In the genomic region with DNA sequence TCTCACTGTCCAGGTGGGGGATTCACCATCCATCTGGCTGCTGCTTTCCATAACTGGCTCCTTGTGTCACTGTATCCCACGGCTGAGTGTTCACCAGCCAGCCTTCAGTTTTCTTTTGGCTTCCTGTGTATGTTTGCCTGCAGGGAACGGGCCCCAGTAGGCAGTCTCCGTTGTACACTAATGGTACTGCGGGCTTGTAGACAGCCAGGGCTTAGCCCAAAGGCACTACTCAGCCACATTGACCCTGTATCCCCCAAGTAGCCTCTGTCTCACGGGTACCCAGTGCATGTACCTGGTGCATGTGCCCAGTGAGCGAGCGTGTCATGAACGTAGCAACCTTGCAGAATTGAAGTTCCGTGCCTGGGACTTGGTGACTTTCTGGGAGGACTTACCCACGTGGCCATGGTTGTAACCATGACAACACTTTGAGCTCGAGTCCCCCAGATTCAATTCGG, we compare ENCODE assay signal across 17 cellular contexts. TPM values are rescaled to one million over a fixed set of nuclear protein-coding genes. Genes with fewer than 3 reads are reported as not detected.
DNase-seq lines count a peak whose midpoint lies in the region; ATAC-seq and TF ChIP-seq lines count a peak whose summit lies in the region.
"Had no signal": no experiment of that assay in that cellular context is flagged by ENCODE, and none has a peak within 500 bp of the region (broad histone marks: within the 10 kb centered on the region; RNA-seq: fewer than 3 reads in every experiment).

No MANE protein-coding gene starts in this region.

- no peak for TF ChIP-seq POLR2A in gastrocnemius medialis (IDR thresholded peaks at IDR 0.05)

- ATAC-seq in gastrocnemius medialis (peak in 1 of 2 donors; percentile 4), GM21825 (IDR thresholded peaks at IDR 0.05; ENCODE audit: unreplicated experiment) (no peak)

- no peaks in the 10 kb centered on the region for H3K27me3 ChIP-seq in gastrocnemius medialis
- H3K27me3 ChIP-seq: right atrium auricular region, SJCRH30 had no signal

- peaks cover 4 to 30% of the 10 kb centered on the region in 2 donors for H3K36me3 ChIP-seq in gastrocnemius medialis
- H3K36me3 ChIP-seq: SJCRH30 had no signal

- DNase-seq in NCI-H526 (lab: John Stamatoyannopoulos, UW) (peak; percentile 16 to 23), NCI-H526 treated with DMSO at 0.1 percent for 48 hours (lab: John Stamatoyannopoulos, UW) (no peak), NCI-H2171 treated with DMSO at 0.1 percent for 48 hours (lab: John Stamatoyannopoulos, UW) (peak; percentile 70), glutamatergic neuron (peak; percentile 32), gastrocnemius medialis (no peak), DMS153 (lab: John Stamatoyannopoulos, UW) (no peak), NCI-H1092 (lab: John Stamatoyannopoulos, UW) (no peak)
- DNase-seq: activated naive CD8-positive, alpha-beta T cell treated with anti-CD3 and anti-CD28 coated beads for 36 hours; Caco-2; kidney; NCI-H2029; SJCRH30; stimulated activated CD4-positive, alpha-beta T cell treated with anti-CD3 and anti-CD28 coated beads, Interleukin-4, amount 100 ng/mL, for 24 hours had no signal

- H3K27ac ChIP-seq in gastrocnemius medialis, result peak overlapping the region; percentile 27 to 80 (median 70)
- H3K27ac ChIP-seq: epithelial cell of prostate, right atrium auricular region, SJCRH30, VCaP had no signal

- intact Hi-C loops in gastrocnemius medialis (cut with DNase I; ENCODE audit: low total_unique reads), result no loop called here

- H3K4me1 ChIP-seq in gastrocnemius medialis, result peaks cover 19 to 69% of the 10 kb centered on the region in 2 donors
- H3K4me1 ChIP-seq: Caco-2, SJCRH30 had no signal

- H3K36me3 Mint-ChIP-seq in glutamatergic neuron (ENCODE audit: unreplicated experiment), result peaks cover 5% of the 10 kb centered on the region

- peak overlapping the region in 1 of 4 donors; percentile 20 for H3K4me3 ChIP-seq in gastrocnemius medialis
- H3K4me3 ChIP-seq: right atrium auricular region, SJCRH30 had no signal

- TF ChIP-seq CTCF in glutamatergic neuron (IDR thresholded peaks at IDR 0.05; ENCODE audit: partially characterized antibody, unreplicated experiment) (no peak), gastrocnemius medialis (IDR thresholded peaks at IDR 0.05 in 4 of 5, conservative IDR thresholded peaks at IDR 0.05 in 1 of 5) (no peak)

- H3K4me3 Mint-ChIP-seq in glutamatergic neuron (ENCODE audit: unreplicated experiment), result peak overlapping the region; percentile 25
- H3K4me3 Mint-ChIP-seq: activated naive CD8-positive, alpha-beta T cell treated with anti-CD3 and anti-CD28 coated beads for 36 hours had no signal

- H3K27me3 Mint-ChIP-seq in glutamatergic neuron (ENCODE audit: unreplicated experiment), result peaks cover 10% of the 10 kb centered on the region
- H3K27me3 Mint-ChIP-seq: activated naive CD8-positive, alpha-beta T cell treated with anti-CD3 and anti-CD28 coated beads for 36 hours had no signal

- peaks cover 30% of the 10 kb centered on the region for H3K4me1 Mint-ChIP-seq in glutamatergic neuron (ENCODE audit: low read depth, unreplicated experiment)

- no peaks in the 10 kb centered on the region for H3K9me3 ChIP-seq in gastrocnemius medialis
- H3K9me3 ChIP-seq: Caco-2, right atrium auricular region, SJCRH30 had no signal

- in situ Hi-C loops in gastrocnemius medialis (cut with MboI; ENCODE audit: low sequenced_read_pairs in 4 of 4), result loop anchor here in 3 of 4 donors (10.0 kb wide), 2 partner anchors 54 to 104 kb away; no protein-coding TSS in a partner anchor

- H3K9me3 Mint-ChIP-seq in glutamatergic neuron (ENCODE audit: unreplicated experiment), result peaks cover 18% of the 10 kb centered on the region
- H3K9me3 Mint-ChIP-seq: activated naive CD8-positive, alpha-beta T cell treated with anti-CD3 and anti-CD28 coated beads for 36 hours had no signal

- peak overlapping the region; percentile 83 for H3K27ac Mint-ChIP-seq in glutamatergic neuron (ENCODE audit: unreplicated experiment)
- H3K27ac Mint-ChIP-seq: activated naive CD8-positive, alpha-beta T cell treated with anti-CD3 and anti-CD28 coated beads for 36 hours had no signal

RNA-seq across cellular contexts. Expression of a gene that starts 6.1 kb away (rescaled TPM):
- total RNA-seq in glutamatergic neuron (ENCODE audit: unreplicated experiment) (137 TPM), gastrocnemius medialis (1,000 to 10,000 TPM in 1 of 4 donors, 100 to 1,000 TPM in 3; 218 to 1,159 (median 337) TPM)

Comparison
In these comparisons a context has a peak if more than half of its experiments do, and no peak if none do; other contexts are left out.
1. DNase-seq: peak in NCI-H526 (2 of 2), NCI-H2171 treated with DMSO at 0.1 percent for 48 hours (single experiment) and glutamatergic neuron (single experiment); none in NCI-H526 treated with DMSO at 0.1 percent for 48 hours (single experiment), gastrocnemius medialis (0 of 2), DMS153 (single experiment) and NCI-H1092 (single experiment).